Comparison of ENCODE assay signal across 19 cellular contexts in the genomic region with DNA sequence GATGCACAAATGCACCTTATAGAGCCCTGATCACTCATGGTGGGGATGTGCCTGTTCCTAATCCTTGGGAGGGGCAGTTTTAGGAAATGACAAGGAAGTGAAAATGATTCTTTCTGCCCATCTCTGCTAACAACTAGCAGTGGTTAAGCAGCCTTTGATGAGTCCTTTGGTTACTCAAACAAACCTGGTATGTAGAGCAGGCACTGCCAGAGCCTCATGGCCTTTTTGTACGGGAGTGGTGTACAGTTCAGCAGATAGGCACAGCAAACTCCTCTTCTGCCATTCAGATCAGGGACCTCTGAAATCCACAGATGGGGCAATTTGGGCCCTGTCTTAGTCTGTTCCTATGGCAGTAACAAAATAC.
"Had no signal": no experiment of that assay in that cellular context is flagged by ENCODE, and none has a peak within 500 bp of the region (broad histone marks: within the 10 kb centered on the region; RNA-seq: fewer than 3 reads in every experiment).

No MANE protein-coding gene starts in this region.

- H3K4me1 Mint-ChIP-seq: activated CD4-positive, alpha-beta T cell treated with anti-CD3 and anti-CD28 coated beads for 36 hours; activated CD8-positive, alpha-beta memory T cell treated with anti-CD3 and anti-CD28 coated beads, Interleukin-2, amount 10 ng/mL, durations not matched to agents 7 days and 5 days; activated naive CD8-positive, alpha-beta T cell treated with anti-CD3 and anti-CD28 coated beads for 36 hours; WTC11 had no signal

- H3K4me3 ChIP-seq: body of pancreas, testis, upper lobe of right lung had no signal

- ATAC-seq: activated CD4-positive, alpha-beta T cell treated with anti-CD3 and anti-CD28 coated beads for 36 hours; activated CD8-positive, alpha-beta memory T cell treated with anti-CD3 and anti-CD28 coated beads, Interleukin-2, amount 10 ng/mL, durations not matched to agents 7 days and 5 days; body of pancreas; effector memory CD8-positive, alpha-beta T cell; natural killer cell; upper lobe of right lung; WTC11 had no signal

- H3K36me3 Mint-ChIP-seq: activated CD4-positive, alpha-beta memory T cell treated with anti-CD3 and anti-CD28 coated beads for 36 hours; activated CD8-positive, alpha-beta memory T cell treated with anti-CD3 and anti-CD28 coated beads, Interleukin-2, amount 10 ng/mL, durations not matched to agents 7 days and 5 days; activated naive CD8-positive, alpha-beta T cell treated with anti-CD3 and anti-CD28 coated beads for 36 hours; WTC11 had no signal

- H3K27me3 ChIP-seq: body of pancreas, testis, upper lobe of right lung had no signal

- H3K27ac ChIP-seq: body of pancreas, upper lobe of right lung had no signal

- H3K4me3 Mint-ChIP-seq: activated CD4-positive, alpha-beta memory T cell treated with anti-CD3 and anti-CD28 coated beads for 36 hours; activated CD4-positive, alpha-beta T cell treated with anti-CD3 and anti-CD28 coated beads for 36 hours; activated CD8-positive, alpha-beta memory T cell treated with anti-CD3 and anti-CD28 coated beads, Interleukin-2, amount 10 ng/mL, durations not matched to agents 7 days and 5 days; activated naive CD8-positive, alpha-beta T cell treated with anti-CD3 and anti-CD28 coated beads for 36 hours; effector memory CD8-positive, alpha-beta T cell; natural killer cell; stimulated activated naive CD8-positive, alpha-beta T cell treated with anti-CD3 and anti-CD28 coated beads, Interleukin-15, Interleukin-2, amounts not matched to agents 100 ng/mL and 50 ng/mL, for 24 hours; WTC11 had no signal

- H3K9me3 ChIP-seq: body of pancreas, testis, upper lobe of right lung had no signal

- DNase-seq: activated CD4-positive, alpha-beta memory T cell treated with anti-CD3 and anti-CD28 coated beads for 36 hours; activated CD4-positive, alpha-beta T cell treated with anti-CD3 and anti-CD28 coated beads for 36 hours; activated CD8-positive, alpha-beta memory T cell treated with anti-CD3 and anti-CD28 coated beads, Interleukin-2, amount 10 ng/mL, durations not matched to agents 7 days and 5 days; activated naive CD4-positive, alpha-beta T cell; activated naive CD8-positive, alpha-beta T cell treated with anti-CD3 and anti-CD28 coated beads for 36 hours; amniotic stem cell; body of pancreas; effector memory CD8-positive, alpha-beta T cell; hippocampal formation; left cardiac atrium; mesendoderm; natural killer cell; nucleus accumbens; posterior cingulate gyrus; retina; testis; upper lobe of right lung had no signal

- H3K9me3 Mint-ChIP-seq: activated CD4-positive, alpha-beta memory T cell treated with anti-CD3 and anti-CD28 coated beads for 36 hours; activated naive CD8-positive, alpha-beta T cell treated with anti-CD3 and anti-CD28 coated beads for 36 hours; effector memory CD8-positive, alpha-beta T cell; natural killer cell; stimulated activated naive CD8-positive, alpha-beta T cell treated with anti-CD3 and anti-CD28 coated beads, Interleukin-15, Interleukin-2, amounts not matched to agents 100 ng/mL and 50 ng/mL, for 24 hours had no signal

- H3K27ac Mint-ChIP-seq: activated CD4-positive, alpha-beta memory T cell treated with anti-CD3 and anti-CD28 coated beads for 36 hours; activated CD4-positive, alpha-beta T cell treated with anti-CD3 and anti-CD28 coated beads for 36 hours; activated CD8-positive, alpha-beta memory T cell treated with anti-CD3 and anti-CD28 coated beads, Interleukin-2, amount 10 ng/mL, durations not matched to agents 7 days and 5 days; activated naive CD8-positive, alpha-beta T cell treated with anti-CD3 and anti-CD28 coated beads for 36 hours; effector memory CD8-positive, alpha-beta T cell; natural killer cell; stimulated activated naive CD8-positive, alpha-beta T cell treated with anti-CD3 and anti-CD28 coated beads, Interleukin-15, Interleukin-2, amounts not matched to agents 100 ng/mL and 50 ng/mL, for 24 hours; WTC11 had no signal
